1 cellular context compared by ENCODE assay signal in the genomic region with DNA sequence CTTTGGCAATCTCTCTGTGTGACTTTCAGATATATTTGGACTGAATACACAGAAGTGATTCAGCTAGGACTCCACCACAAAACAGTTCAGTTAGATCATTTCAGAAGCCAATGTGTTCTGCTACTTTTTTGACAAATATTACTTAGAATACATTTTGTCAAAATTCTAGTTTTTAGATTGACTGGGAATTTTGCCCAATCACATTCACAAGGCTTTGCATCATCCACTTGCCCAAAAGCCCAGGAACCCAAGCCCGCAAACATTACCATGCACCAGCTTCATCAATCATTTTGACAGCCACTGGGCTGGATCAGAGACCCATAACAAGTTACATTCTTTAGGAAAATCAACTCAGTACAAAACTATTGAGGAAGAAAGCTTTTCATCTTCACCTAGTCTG.
TF ChIP-seq lines count a peak whose summit lies in the region.

No MANE protein-coding gene starts in this region.

TF ChIP-seq in GM23338, 12 proteins besides CTCF, POLR2A, EP300 and RAD21 (continued from another document):
- TF ChIP-seq REST (IDR thresholded peaks at IDR 0.05; ENCODE audit: unreplicated experiment): no peak
- no peak for TF ChIP-seq NANOG (IDR thresholded peaks at IDR 0.05; ENCODE audit: borderline replicate concordance)
- no peak for TF ChIP-seq EZH2 (IDR thresholded peaks at IDR 0.05; ENCODE audit: low read depth, unreplicated experiment)
- no peak for TF ChIP-seq ZNF114 (CRISPR knock-in tag; IDR thresholded peaks at IDR 0.05)
- TF ChIP-seq STAT1 (IDR thresholded peaks at IDR 0.05; ENCODE audit: unreplicated experiment): no peak
- TF ChIP-seq ZNF462 (CRISPR knock-in tag; IDR thresholded peaks at IDR 0.05): no peak
- TF ChIP-seq EZH2phosphoT487 (IDR thresholded peaks at IDR 0.05; ENCODE audit: unreplicated experiment): no peak
- no peak for TF ChIP-seq ETS1 (IDR thresholded peaks at IDR 0.05)
- TF ChIP-seq JUNB (IDR thresholded peaks at IDR 0.05; ENCODE audit: unreplicated experiment): no peak
- no peak for TF ChIP-seq CREB1 (CRISPR knock-in tag; IDR thresholded peaks at IDR 0.05; ENCODE audit: low read depth)
